8 cellular contexts compared by ENCODE assay signal in the genomic region with DNA sequence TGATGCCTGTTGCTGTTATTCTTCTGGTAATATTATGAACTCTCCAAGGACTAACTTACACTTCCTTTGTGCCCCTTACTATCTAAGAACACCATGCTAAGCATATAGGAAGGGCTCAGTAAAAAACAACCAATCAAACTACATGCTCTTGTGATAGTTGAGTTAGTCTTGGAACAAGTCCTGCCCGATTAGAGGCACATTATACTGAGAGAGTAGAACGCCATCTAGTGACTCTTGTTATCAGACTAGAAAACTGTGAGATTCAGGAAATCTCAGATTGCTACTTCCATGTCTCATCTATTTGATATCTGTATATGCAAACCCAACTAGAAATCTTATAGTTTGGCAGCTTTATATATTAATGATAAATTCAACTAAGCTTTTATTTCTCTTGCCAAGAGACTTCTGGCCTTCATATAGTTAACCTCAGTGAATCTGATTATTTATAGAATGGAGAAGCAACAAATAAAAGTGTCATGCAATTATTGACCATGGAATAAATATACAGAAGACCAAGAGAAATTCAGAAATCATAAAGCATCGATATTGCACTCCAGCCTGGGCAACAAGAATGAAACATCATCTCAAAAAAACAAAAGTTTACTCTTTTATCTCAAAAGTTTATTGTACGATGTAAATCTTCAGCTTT. TPM values are rescaled to one million over a fixed set of nuclear protein-coding genes. Genes with fewer than 3 reads are reported as not detected.
A peak's percentile ranks its signal among the peaks of the same experiment; 100 is the strongest.
DNase-seq lines count a peak whose midpoint lies in the region; ATAC-seq and FAIRE-seq lines count a peak whose summit lies in the region.

No MANE protein-coding gene starts in this region.

- intact Hi-C loops in activated CD4-positive, alpha-beta T cell treated with anti-CD3 and anti-CD28 coated beads for 36 hours (cut with DNase I, micrococcal nuclease): loop anchor here (1.0 to 10.0 kb wide), 5 partner anchors 93 to 437 kb away; a partner anchor contains a TSS

- no peak overlapping the region for H3K4me3 Mint-ChIP-seq in activated CD4-positive, alpha-beta T cell treated with anti-CD3 and anti-CD28 coated beads for 36 hours

- peak; percentile 84 for ATAC-seq in activated CD4-positive, alpha-beta T cell treated with anti-CD3 and anti-CD28 coated beads for 36 hours
- no peak for ATAC-seq in GM21367 (IDR thresholded peaks at IDR 0.05; ENCODE audit: unreplicated experiment)

- no peak overlapping the region for H3K27ac Mint-ChIP-seq in activated CD4-positive, alpha-beta T cell treated with anti-CD3 and anti-CD28 coated beads for 36 hours

- peaks cover 2% of the 10 kb centered on the region for H3K27me3 Mint-ChIP-seq in activated CD4-positive, alpha-beta T cell treated with anti-CD3 and anti-CD28 coated beads for 36 hours

- POLR2A ChIA-PET in activated CD4-positive, alpha-beta T cell treated with anti-CD3 and anti-CD28 coated beads for 36 hours (lab: Charles Lee): no interaction called here

- CTCF ChIA-PET in activated CD4-positive, alpha-beta T cell treated with anti-CD3 and anti-CD28 coated beads for 36 hours (lab: Charles Lee): interaction anchor here (0.6 to 4.3 kb wide), 9 partner anchors 39 to 445 kb away, joined by 3 to 20 read pairs (median 4); a partner anchor contains a TSS

- no peaks in the 10 kb centered on the region for H3K36me3 Mint-ChIP-seq in activated CD4-positive, alpha-beta T cell treated with anti-CD3 and anti-CD28 coated beads for 36 hours (ENCODE audit: low read depth)

- peaks cover 12% of the 10 kb centered on the region for H3K4me1 Mint-ChIP-seq in activated CD4-positive, alpha-beta T cell treated with anti-CD3 and anti-CD28 coated beads for 36 hours

- FAIRE-seq in endometrium (lab: Jason Lieb, UNC): peak; percentile 78

- DNase-seq in activated CD4-positive, alpha-beta T cell treated with anti-CD3 and anti-CD28 coated beads for 36 hours: no peak
- DNase-seq in activated CD4-positive, alpha-beta T cell treated with anti-CD3 and anti-CD28 coated beads, Interleukin-2, amount 50 U/mL, for 4 hours: no peak
- DNase-seq in NCI-H1048 (lab: John Stamatoyannopoulos, UW) (peak; percentile 27), SHP77 (lab: John Stamatoyannopoulos, UW) (peak; percentile 25 to 43), myocyte (ENCODE audit: low read depth) (peak; percentile 67), cortex of kidney (lab: John Stamatoyannopoulos, UW) (no peak)

- H3K9me3 Mint-ChIP-seq in activated CD4-positive, alpha-beta T cell treated with anti-CD3 and anti-CD28 coated beads for 36 hours (ENCODE audit: low read depth): no peaks in the 10 kb centered on the region

RNA-seq across cellular contexts. Expression of a gene that starts 7.8 kb away (rescaled TPM):
- total RNA-seq in activated CD4-positive, alpha-beta T cell treated with anti-CD3 and anti-CD28 coated beads for 36 hours: 100 to 1,000 TPM; 234 to 288 TPM
- total RNA-seq in myocyte: 58.6 and 63.5 TPM in 2 replicates
- polyA plus RNA-seq in myocyte (2012): 55.5 TPM

Comparison
In these comparisons a context has a peak if more than half of its experiments do, and no peak if none do; other contexts are left out.
1. DNase-seq: peak in NCI-H1048 (single experiment), SHP77 (2 of 2) and myocyte (single experiment); none in activated CD4-positive, alpha-beta T cell treated with anti-CD3 and anti-CD28 coated beads for 36 hours (single experiment), activated CD4-positive, alpha-beta T cell treated with anti-CD3 and anti-CD28 coated beads, Interleukin-2, amount 50 U/mL, for 4 hours (0 of 2) and cortex of kidney (single experiment).